Comparison of ENCODE assay signal across 1 cellular context in genomic region chr6:170028629-170029345, GRCh38.
TF ChIP-seq lines count a peak whose summit lies in the region.

No MANE protein-coding gene starts in this region.

TF ChIP-seq in WTC11, 78 proteins besides CTCF, POLR2A, EP300 and RAD21 (continued from another document):
- TF ChIP-seq MLX (CRISPR knock-in tag; IDR thresholded peaks at IDR 0.05) (no peak), GRHL2 (CRISPR knock-in tag; IDR thresholded peaks at IDR 0.05; ENCODE audit: insufficient replicate concordance, severe bottlenecking) (no peak), ZNF138 (CRISPR knock-in tag; conservative IDR thresholded peaks at IDR 0.05) (no peak), MYBL2 (CRISPR knock-in tag; IDR thresholded peaks at IDR 0.05) (no peak), ZNF423 (CRISPR knock-in tag; IDR thresholded peaks at IDR 0.05) (no peak)
- TF ChIP-seq, protein P1, sequence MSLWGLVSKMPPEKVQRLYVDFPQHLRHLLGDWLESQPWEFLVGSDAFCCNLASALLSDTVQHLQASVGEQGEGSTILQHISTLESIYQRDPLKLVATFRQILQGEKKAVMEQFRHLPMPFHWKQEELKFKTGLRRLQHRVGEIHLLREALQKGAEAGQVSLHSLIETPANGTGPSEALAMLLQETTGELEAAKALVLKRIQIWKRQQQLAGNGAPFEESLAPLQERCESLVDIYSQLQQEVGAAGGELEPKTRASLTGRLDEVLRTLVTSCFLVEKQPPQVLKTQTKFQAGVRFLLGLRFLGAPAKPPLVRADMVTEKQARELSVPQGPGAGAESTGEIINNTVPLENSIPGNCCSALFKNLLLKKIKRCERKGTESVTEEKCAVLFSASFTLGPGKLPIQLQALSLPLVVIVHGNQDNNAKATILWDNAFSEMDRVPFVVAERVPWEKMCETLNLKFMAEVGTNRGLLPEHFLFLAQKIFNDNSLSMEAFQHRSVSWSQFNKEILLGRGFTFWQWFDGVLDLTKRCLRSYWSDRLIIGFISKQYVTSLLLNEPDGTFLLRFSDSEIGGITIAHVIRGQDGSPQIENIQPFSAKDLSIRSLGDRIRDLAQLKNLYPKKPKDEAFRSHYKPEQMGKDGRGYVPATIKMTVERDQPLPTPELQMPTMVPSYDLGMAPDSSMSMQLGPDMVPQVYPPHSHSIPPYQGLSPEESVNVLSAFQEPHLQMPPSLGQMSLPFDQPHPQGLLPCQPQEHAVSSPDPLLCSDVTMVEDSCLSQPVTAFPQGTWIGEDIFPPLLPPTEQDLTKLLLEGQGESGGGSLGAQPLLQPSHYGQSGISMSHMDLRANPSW (CRISPR knock-in tag; conservative IDR thresholded peaks at IDR 0.05; ENCODE audit: low read depth) = no peak
- TF ChIP-seq, protein P2, sequence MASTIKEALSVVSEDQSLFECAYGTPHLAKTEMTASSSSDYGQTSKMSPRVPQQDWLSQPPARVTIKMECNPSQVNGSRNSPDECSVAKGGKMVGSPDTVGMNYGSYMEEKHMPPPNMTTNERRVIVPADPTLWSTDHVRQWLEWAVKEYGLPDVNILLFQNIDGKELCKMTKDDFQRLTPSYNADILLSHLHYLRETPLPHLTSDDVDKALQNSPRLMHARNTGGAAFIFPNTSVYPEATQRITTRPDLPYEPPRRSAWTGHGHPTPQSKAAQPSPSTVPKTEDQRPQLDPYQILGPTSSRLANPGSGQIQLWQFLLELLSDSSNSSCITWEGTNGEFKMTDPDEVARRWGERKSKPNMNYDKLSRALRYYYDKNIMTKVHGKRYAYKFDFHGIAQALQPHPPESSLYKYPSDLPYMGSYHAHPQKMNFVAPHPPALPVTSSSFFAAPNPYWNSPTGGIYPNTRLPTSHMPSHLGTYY (CRISPR knock-in tag; IDR thresholded peaks at IDR 0.05) = no peak
